In the genomic region with DNA sequence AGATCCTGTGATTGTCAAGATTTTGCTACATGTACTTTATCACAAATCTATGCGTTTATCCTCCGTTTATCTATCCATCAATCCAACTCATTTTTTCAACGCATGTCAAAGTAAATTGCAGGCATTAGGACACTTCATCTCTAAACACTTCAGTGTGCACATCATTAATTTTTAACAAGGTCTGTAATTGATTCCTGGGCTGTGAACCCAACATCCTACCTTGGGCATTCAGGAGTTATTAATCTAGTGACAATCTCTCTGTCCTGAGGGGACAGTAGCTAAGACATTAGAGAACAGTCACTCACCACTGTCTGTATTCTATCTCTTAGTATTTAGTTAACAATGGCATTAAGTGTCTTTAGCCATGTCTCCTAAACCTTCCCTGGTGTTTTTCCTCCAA, we compare ENCODE assay signal across 22 cellular contexts.
"Had no signal": no experiment of that assay in that cellular context is flagged by ENCODE, and none has a peak within 500 bp of the region (broad histone marks: within the 10 kb centered on the region; RNA-seq: fewer than 3 reads in every experiment).

No MANE protein-coding gene starts in this region.

- H3K27me3 Mint-ChIP-seq: activated CD4-positive, alpha-beta T cell treated with anti-CD3 and anti-CD28 coated beads, Interleukin-2, amount 10 ng/mL, durations not matched to agents 24 days and 14 days; progenitor cell of endocrine pancreas had no signal

- H3K4me1 ChIP-seq: body of pancreas, testis had no signal

- H3K9me3 Mint-ChIP-seq: activated CD4-positive, alpha-beta memory T cell treated with anti-CD3 and anti-CD28 coated beads, Interleukin-2, amount 10 ng/mL, durations not matched to agents 7 days and 5 days; activated CD4-positive, alpha-beta T cell treated with anti-CD3 and anti-CD28 coated beads, Interleukin-2, amount 10 ng/mL, durations not matched to agents 24 days and 14 days; activated naive CD4-positive, alpha-beta T cell treated with anti-CD3 and anti-CD28 coated beads, Interleukin-2, amount 50 U/mL, for 24 hours; mesothelial cell of epicardium had no signal

- H3K36me3 Mint-ChIP-seq: activated naive CD4-positive, alpha-beta T cell treated with anti-CD3 and anti-CD28 coated beads, Interleukin-2, amount 50 U/mL, for 24 hours; mesothelial cell of epicardium; naive thymus-derived CD8-positive, alpha-beta T cell had no signal

- DNase-seq: activated CD4-positive, alpha-beta memory T cell treated with anti-CD3 and anti-CD28 coated beads, Interleukin-2, amount 10 ng/mL, durations not matched to agents 7 days and 5 days; activated CD4-positive, alpha-beta T cell treated with anti-CD3 and anti-CD28 coated beads, Interleukin-2, amount 10 ng/mL, durations not matched to agents 24 days and 14 days; activated gamma-delta T cell; anterior cingulate cortex; body of pancreas; cortex of kidney; heart right ventricle; kidney; left ventricle myocardium inferior; naive thymus-derived CD8-positive, alpha-beta T cell; spleen; stimulated activated CD4-positive, alpha-beta T cell treated with anti-CD3 and anti-CD28 coated beads, Interleukin-4, amount 100 ng/mL, for 1 hour; stimulated activated naive CD4-positive, alpha-beta T cell; testis; trophoblast cell had no signal

- H3K4me1 Mint-ChIP-seq: activated CD4-positive, alpha-beta memory T cell treated with anti-CD3 and anti-CD28 coated beads, Interleukin-2, amount 10 ng/mL, durations not matched to agents 7 days and 5 days; activated CD4-positive, alpha-beta T cell treated with anti-CD3 and anti-CD28 coated beads, Interleukin-2, amount 10 ng/mL, durations not matched to agents 24 days and 14 days; activated naive CD4-positive, alpha-beta T cell treated with anti-CD3 and anti-CD28 coated beads, Interleukin-2, amount 50 U/mL, for 24 hours had no signal

- H3K36me3 ChIP-seq: cardiac muscle cell, heart right ventricle, left ventricle myocardium inferior, spleen had no signal

- H3K4me3 ChIP-seq: body of pancreas, cardiac muscle cell, heart right ventricle, left ventricle myocardium inferior, spleen, testis had no signal

- H3K27ac ChIP-seq: body of pancreas, cardiac muscle cell, epithelial cell of prostate, heart right ventricle, left ventricle myocardium inferior, spleen, testis, VCaP had no signal

- H3K4me3 Mint-ChIP-seq: activated CD4-positive, alpha-beta memory T cell treated with anti-CD3 and anti-CD28 coated beads, Interleukin-2, amount 10 ng/mL, durations not matched to agents 7 days and 5 days; activated CD4-positive, alpha-beta T cell treated with anti-CD3 and anti-CD28 coated beads, Interleukin-2, amount 10 ng/mL, durations not matched to agents 24 days and 14 days; activated naive CD4-positive, alpha-beta T cell treated with anti-CD3 and anti-CD28 coated beads, Interleukin-2, amount 50 U/mL, for 24 hours; mesothelial cell of epicardium; naive thymus-derived CD8-positive, alpha-beta T cell had no signal

- ATAC-seq: activated CD4-positive, CD25-positive, alpha-beta regulatory T cell treated with anti-CD3 and anti-CD28 coated beads, Interleukin-2, amount 50 U/mL, for 24 hours; body of pancreas; heart right ventricle; naive thymus-derived CD8-positive, alpha-beta T cell had no signal

- H3K27me3 ChIP-seq: body of pancreas, cardiac muscle cell, testis had no signal

- H3K9me3 ChIP-seq: body of pancreas, heart right ventricle, left ventricle myocardium inferior, spleen, testis had no signal

- FAIRE-seq: kidney had no signal

- H3K27ac Mint-ChIP-seq: activated CD4-positive, alpha-beta memory T cell treated with anti-CD3 and anti-CD28 coated beads, Interleukin-2, amount 10 ng/mL, durations not matched to agents 7 days and 5 days; activated CD4-positive, alpha-beta T cell treated with anti-CD3 and anti-CD28 coated beads, Interleukin-2, amount 10 ng/mL, durations not matched to agents 24 days and 14 days; activated naive CD4-positive, alpha-beta T cell treated with anti-CD3 and anti-CD28 coated beads, Interleukin-2, amount 50 U/mL, for 24 hours; mesothelial cell of epicardium; naive thymus-derived CD8-positive, alpha-beta T cell; progenitor cell of endocrine pancreas had no signal
